14 cellular contexts compared by ENCODE assay signal in the genomic region with DNA sequence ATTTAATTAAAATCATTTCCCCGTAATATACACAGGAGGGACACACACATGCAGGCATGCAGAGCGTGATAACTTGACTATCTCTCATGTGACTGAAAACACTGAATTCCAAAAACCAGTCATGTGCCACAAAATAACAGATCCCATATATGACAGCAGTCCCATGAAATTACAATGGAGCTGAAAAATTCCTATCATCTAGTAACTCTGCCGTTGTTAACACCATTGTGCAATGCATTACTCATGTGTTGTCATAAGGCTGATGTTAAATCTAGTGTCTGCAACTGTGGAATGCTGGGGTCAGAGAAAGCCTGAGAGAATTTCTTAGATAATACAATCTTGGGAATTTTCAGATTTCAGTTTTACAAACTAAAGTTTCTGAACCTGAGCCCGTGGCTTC.
A peak's percentile ranks its signal among the peaks of the same experiment; 100 is the strongest.
DNase-seq lines count a peak whose midpoint lies in the region; ATAC-seq, FAIRE-seq and TF ChIP-seq lines count a peak whose summit lies in the region.
"Had no signal": no experiment of that assay in that cellular context is flagged by ENCODE, and none has a peak within 500 bp of the region (broad histone marks: within the 10 kb centered on the region; RNA-seq: fewer than 3 reads in every experiment).

No MANE protein-coding gene starts in this region.

- H3K27ac Mint-ChIP-seq in immature natural killer cell: no peak overlapping the region
- H3K27ac Mint-ChIP-seq: GM23338; naive thymus-derived CD8-positive, alpha-beta T cell had no signal

- peaks cover 0 to 2% (median 0%) of the 10 kb centered on the region in 3 donors for H3K27me3 Mint-ChIP-seq in immature natural killer cell (ENCODE audit: low read depth in 3 of 3)
- H3K27me3 Mint-ChIP-seq: naive thymus-derived CD8-positive, alpha-beta T cell had no signal

- H3K9me3 ChIP-seq in A549 (no peaks in the 10 kb centered on the region), K562 (replicated peaks; ENCODE audit: control insufficient read depth, insufficient read depth, low read depth, low read length) (no peaks in the 10 kb centered on the region), keratinocyte (ENCODE audit: control insufficient read depth, low read depth, low read length) (no peaks in the 10 kb centered on the region), HAP-1 (no peaks in the 10 kb centered on the region)

- dilution Hi-C loops in keratinocyte (cut with MboI; ENCODE audit: extremely low pct_ligation_motif_present, low sequenced_read_pairs): no loop called here

- BruUV-seq in K562 (replicated peaks; lab: Mats Ljungman, UMichigan): no TSS peak

- TF ChIP-seq POLR2A in A549 (IDR thresholded peaks at IDR 0.05; ENCODE audit: low read length): no peak
- TF ChIP-seq POLR2A in K562 (conservative IDR thresholded peaks at IDR 0.05): no peak

- no peak for TF ChIP-seq RAD21 in A549 (conservative IDR thresholded peaks at IDR 0.05 in 1 of 2, IDR thresholded peaks at IDR 0.05 in 1 of 2)
- TF ChIP-seq RAD21 in K562 (CRISPR knock-in tag; conservative IDR thresholded peaks at IDR 0.05 in 1 of 2, IDR thresholded peaks at IDR 0.05 in 1 of 2): no peak

- ATAC-seq in A549 (peak; percentile 89 to 91), K562 (no peak), HG02973 (IDR thresholded peaks at IDR 0.05; ENCODE audit: unreplicated experiment) (no peak)
- ATAC-seq: GM23338; naive thymus-derived CD8-positive, alpha-beta T cell had no signal

- no peaks in the 10 kb centered on the region for H4K20me1 ChIP-seq in K562 (replicated peaks; ENCODE audit: control insufficient read depth, insufficient read depth, low read length)
- H4K20me1 ChIP-seq in keratinocyte (ENCODE audit: control insufficient read depth, extremely low read depth, insufficient read depth, low read length): no peaks in the 10 kb centered on the region

- H3K9me1 ChIP-seq in K562 (ENCODE audit: control insufficient read depth, insufficient read depth, low read length) (no peaks in the 10 kb centered on the region), keratinocyte (ENCODE audit: control insufficient read depth, extremely low read depth, insufficient read depth, low read length) (no peaks in the 10 kb centered on the region)

- in situ Hi-C loops in K562 (cut with MboI) (no loop called here), HAP-1 (cut with MboI; ENCODE audit: low sequenced_read_pairs) (no loop called here)

- POLR2A ChIA-PET in A549 (lab: Yijun Ruan, JAX) (interaction anchor here (1.0 kb wide), 1 partner anchor 70 kb away, joined by 3 read pairs; a partner anchor contains a TSS), K562 (lab: Yijun Ruan, JAX) (interaction anchor here (1.0 to 1.2 kb wide), 2 partner anchors 14 to 34 kb away, joined by 3 to 4 read pairs; no protein-coding TSS in a partner anchor)

- H3K36me3 Mint-ChIP-seq in immature natural killer cell: peaks cover 3 to 11% (median 5%) of the 10 kb centered on the region in 3 donors

- H3K79me2 ChIP-seq in K562 (ENCODE audit: control insufficient read depth, insufficient read depth, low read length) (no peaks in the 10 kb centered on the region), keratinocyte (ENCODE audit: control insufficient read depth, insufficient read depth, low read length) (no peaks in the 10 kb centered on the region)

- no peak overlapping the region for H3K4me3 Mint-ChIP-seq in immature natural killer cell
- H3K4me3 Mint-ChIP-seq: GM23338; naive thymus-derived CD8-positive, alpha-beta T cell had no signal

- TF ChIP-seq EP300 in A549 (IDR thresholded peaks at IDR 0.05) (no peak), K562 (IDR thresholded peaks at IDR 0.05; ENCODE audit: low read length) (no peak)

- H3K9ac ChIP-seq in K562 (ENCODE audit: insufficient read depth in 1 of 2, low read depth in 2 of 2, low read length in 2 of 2) (no peak overlapping the region), keratinocyte (ENCODE audit: control insufficient read depth, extremely low read depth, insufficient read depth, low read length) (no peak overlapping the region)

- intact Hi-C loops in K562 (cut with micrococcal nuclease): no loop called here

- no peak for FAIRE-seq in A549 (lab: Jason Lieb, UNC)
- FAIRE-seq in K562 (lab: Jason Lieb, UNC): no peak
- FAIRE-seq in keratinocyte (lab: Jason Lieb, UNC): peak; percentile 78

- H3K4me1 ChIP-seq in A549 (peaks cover 34% of the 10 kb centered on the region), K562 (replicated peaks in 1 of 2; ENCODE audit: control insufficient read depth in 2 of 2, insufficient read depth in 2 of 2, low read length in 2 of 2) (no peaks in the 10 kb centered on the region), keratinocyte (ENCODE audit: control insufficient read depth, extremely low read depth, insufficient read depth, low read length) (peaks cover 6% of the 10 kb centered on the region), HAP-1 (no peaks in the 10 kb centered on the region; the same call in 1 of the 2 replicates)

- H3K4me2 ChIP-seq in A549: peak overlapping the region; percentile 60
- no peak overlapping the region for H3K4me2 ChIP-seq in K562 (ENCODE audit: insufficient read depth, low read length)
- H3K4me2 ChIP-seq in keratinocyte (ENCODE audit: control insufficient read depth, extremely low read depth, insufficient read depth, low read depth, low read length): no peak overlapping the region
- H3K4me2 ChIP-seq: GM23338 had no signal

- H3K4me1 Mint-ChIP-seq in immature natural killer cell: no peaks in the 10 kb centered on the region

- CTCF ChIA-PET in A549 (lab: Yijun Ruan, JAX): interaction anchor here (1.5 kb wide), 1 partner anchor 16 kb away, joined by 4 read pairs; no protein-coding TSS in a partner anchor
- CTCF ChIA-PET in K562 (lab: Yijun Ruan, JAX; ENCODE audit: low intra/inter-chr PET ratio): no interaction called here

- no peak for TF ChIP-seq CTCF in A549 (IDR thresholded peaks at IDR 0.05)
- no peak for TF ChIP-seq CTCF in K562 (IDR thresholded peaks at IDR 0.05 in 2 of 3, conservative IDR thresholded peaks at IDR 0.05 in 1 of 3; ENCODE audit: insufficient read depth in 2 of 3, low read depth in 1 of 3, low read length in 3 of 3)
- TF ChIP-seq CTCF in keratinocyte (optimal IDR thresholded peaks at IDR 0.05 in 1 of 3, IDR thresholded peaks at IDR 0.05 in 1 of 3, conservative IDR thresholded peaks at IDR 0.05 in 1 of 3; ENCODE audit: extremely low read depth in 1 of 3, insufficient read depth in 2 of 3, low read length in 3 of 3): no peak

- H3K27me3 ChIP-seq in K562 (ENCODE audit: control insufficient read depth in 2 of 2, insufficient read depth in 2 of 2, low read length in 2 of 2) (no peaks in the 10 kb centered on the region), keratinocyte (ENCODE audit: control insufficient read depth, extremely low read depth, insufficient read depth, low read length) (no peaks in the 10 kb centered on the region), HAP-1 (ENCODE audit: low read depth) (no peaks in the 10 kb centered on the region)

- DNase-seq in A549 (ENCODE audit: low read depth in 1 of 2, low spot score in 1 of 2) (peak; percentile 41 to 60), HuH-7 (ENCODE audit: low spot score) (peak; percentile 25), K562 (ENCODE audit: extremely low read depth in 1 of 4, low spot score in 3 of 4) (no peak), keratinocyte (ENCODE audit: low read depth, low spot score) (peak; percentile 15), immature natural killer cell (no peak), HAP-1 (ENCODE audit: low spot score in 2 of 2) (no peak), NCI-H82 (lab: John Stamatoyannopoulos, UW) (no peak)
- DNase-seq: naive thymus-derived CD8-positive, alpha-beta T cell; NCI-H446 had no signal

- no peaks in the 10 kb centered on the region; the same call in 2 of the 3 replicates for H3K36me3 ChIP-seq in K562 (ENCODE audit: control insufficient read depth, insufficient read depth, low read length)
- H3K36me3 ChIP-seq in keratinocyte (ENCODE audit: control insufficient read depth in 2 of 2, extremely low read depth in 1 of 2, insufficient read depth in 2 of 2, low read length in 2 of 2): peaks cover 0 to 4% of the 10 kb centered on the region in 2 experiments
- H3K36me3 ChIP-seq in HAP-1 (replicated peaks): no peaks in the 10 kb centered on the region

- WGBS in A549 (ENCODE audit: missing lambda C conversion rate): 49% methylated on average over 4 of the region's 4 CpGs
- 76% methylated on average over 4 of the region's 4 CpGs for WGBS in K562 (ENCODE audit: insufficient coverage, low coverage, missing lambda C conversion rate)

- no peaks in the 10 kb centered on the region for H3K9me3 Mint-ChIP-seq in immature natural killer cell
- H3K9me3 Mint-ChIP-seq: GM23338; naive thymus-derived CD8-positive, alpha-beta T cell had no signal

- H3K4me3 ChIP-seq in A549 (no peak overlapping the region), K562 (no peak overlapping the region), keratinocyte (ENCODE audit: control insufficient read depth in 2 of 3, extremely low read depth in 1 of 3, insufficient read depth in 2 of 3, low read depth in 1 of 3, low read length in 3 of 3) (no peak overlapping the region), HAP-1 (no peak overlapping the region)
- H3K4me3 ChIP-seq: GM23338 had no signal

- H2AFZ ChIP-seq in K562 (ENCODE audit: low read depth, low read length) (no peak overlapping the region), keratinocyte (ENCODE audit: control insufficient read depth, low read length) (no peak overlapping the region)
- H2AFZ ChIP-seq: GM23338 had no signal

- peak overlapping the region; percentile 11 to 35; a peak in 2 of 6 replicates for H3K27ac ChIP-seq in A549
- no peak overlapping the region for H3K27ac ChIP-seq in K562 (ENCODE audit: extremely low read depth, low read depth, low read length)
- H3K27ac ChIP-seq in keratinocyte (ENCODE audit: control insufficient read depth, insufficient read depth, low read length): no peak overlapping the region
- H3K27ac ChIP-seq: C4-2B, HL-60, VCaP had no signal

TF ChIP-seq in A549, 52 proteins besides CTCF, POLR2A, EP300 and RAD21 (continues in another document):
- TF ChIP-seq CEBPB (IDR thresholded peaks at IDR 0.05) (peak; percentile 92 to 97; a peak in 3 of 4 replicates), RFX5 (IDR thresholded peaks at IDR 0.05) (0 out of 2 replicates have a peak, but pooled peaks have one; percentile 16), FOXS1 (CRISPR knock-in tag; IDR thresholded peaks at IDR 0.05) (no peak)
- TF ChIP-seq, protein P1, sequence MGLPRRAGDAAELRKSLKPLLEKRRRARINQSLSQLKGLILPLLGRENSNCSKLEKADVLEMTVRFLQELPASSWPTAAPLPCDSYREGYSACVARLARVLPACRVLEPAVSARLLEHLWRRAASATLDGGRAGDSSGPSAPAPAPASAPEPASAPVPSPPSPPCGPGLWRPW (IDR thresholded peaks at IDR 0.05): peak; percentile 36; the same call in 1 of the 2 replicates

TF ChIP-seq in K562, 482 proteins besides CTCF, POLR2A, EP300 and RAD21 (continues in another document):
- TF ChIP-seq, protein P2, sequence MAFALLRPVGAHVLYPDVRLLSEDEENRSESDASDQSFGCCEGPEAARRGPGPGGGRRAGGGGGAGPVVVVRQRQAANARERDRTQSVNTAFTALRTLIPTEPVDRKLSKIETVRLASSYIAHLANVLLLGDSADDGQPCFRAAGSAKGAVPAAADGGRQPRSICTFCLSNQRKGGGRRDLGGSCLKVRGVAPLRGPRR (CRISPR knock-in tag; IDR thresholded peaks at IDR 0.05): no peak
- peak; percentile 84 for TF ChIP-seq CEBPB (tag; IDR thresholded peaks at IDR 0.05)
- TF ChIP-seq CEBPG (CRISPR knock-in tag; IDR thresholded peaks at IDR 0.05): 0 out of 2 replicates have a peak, but pooled peaks have one; percentile 18
- peak; percentile 26 to 62; a peak in 3 of 4 replicates for TF ChIP-seq CEBPG (tag; conservative IDR thresholded peaks at IDR 0.05 in 1 of 2, IDR thresholded peaks at IDR 0.05 in 1 of 2)

Comparison
In these comparisons a context has a peak if more than half of its experiments do, and no peak if none do; other contexts are left out.
1. ATAC-seq: peak in A549 (2 of 2); none in K562 (single experiment) and HG02973 (single experiment).
2. DNase-seq: peak in A549 (2 of 2), HuH-7 (single experiment) and keratinocyte (single experiment); none in K562 (0 of 4), immature natural killer cell (0 of 3), HAP-1 (0 of 2) and NCI-H82 (single experiment).
3. H3K27ac ChIP-seq: peak in A549 (2 of 2); none in K562 (single experiment) and keratinocyte (single experiment).